18 cellular contexts compared by ENCODE assay signal in the genomic region with DNA sequence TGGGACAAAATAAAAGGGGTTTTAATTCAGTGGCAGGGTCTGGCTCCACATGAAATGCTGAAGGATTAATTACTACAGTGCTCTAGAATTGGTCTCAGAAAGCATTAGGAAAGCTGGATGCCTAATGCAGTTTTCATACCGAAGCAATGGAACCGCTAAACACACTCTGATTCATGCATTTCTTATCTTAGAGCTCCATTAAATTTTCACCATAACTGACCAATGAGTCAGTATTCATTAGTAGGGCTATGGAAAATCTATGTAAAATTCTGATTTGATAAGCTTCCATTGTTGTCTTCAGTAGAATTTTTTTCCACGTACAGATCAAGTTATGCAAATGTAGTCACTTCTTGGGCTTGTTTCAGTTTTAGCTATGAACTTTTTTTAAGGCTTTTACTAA.
A peak's percentile ranks its signal among the peaks of the same experiment; 100 is the strongest.
DNase-seq lines count a peak whose midpoint lies in the region; ATAC-seq and TF ChIP-seq lines count a peak whose summit lies in the region.
"Had no signal": no experiment of that assay in that cellular context is flagged by ENCODE, and none has a peak within 500 bp of the region (broad histone marks: within the 10 kb centered on the region; RNA-seq: fewer than 3 reads in every experiment).

No MANE protein-coding gene starts in this region.

- intact Hi-C loops in right cardiac atrium (cut with DNase I) (no loop called here), left ventricle myocardium inferior (cut with micrococcal nuclease) (no loop called here)

- H3K4me1 ChIP-seq in right cardiac atrium (ENCODE audit: control insufficient read depth, insufficient read depth, low read length) (no peaks in the 10 kb centered on the region), left ventricle myocardium inferior (no peaks in the 10 kb centered on the region), adipocyte (ENCODE audit: control insufficient read depth, insufficient read depth, low read length) (peaks cover 7% of the 10 kb centered on the region), neural progenitor cell (no peaks in the 10 kb centered on the region)

- no peak overlapping the region for H3K27ac ChIP-seq in right cardiac atrium (ENCODE audit: low read length)
- H3K27ac ChIP-seq in left ventricle myocardium inferior (replicated peaks), result no peak overlapping the region
- no peak overlapping the region for H3K27ac ChIP-seq in neural progenitor cell

- H3K9ac ChIP-seq in adipocyte (ENCODE audit: low read length), result peak overlapping the region; percentile 64
- H3K9ac ChIP-seq in neural progenitor cell, result no peak overlapping the region

- DNase-seq in right cardiac atrium (no peak), left ventricle myocardium inferior (no peak), adipocyte (ENCODE audit: low read depth) (peak; percentile 68), foreskin melanocyte (peak; percentile 33), NAMALWA (ENCODE audit: low spot score) (no peak), progenitor cell of endocrine pancreas (ENCODE audit: low spot score, unreplicated experiment) (no peak), GM10266 (ENCODE audit: extremely low spot score) (no peak), neural progenitor cell (ENCODE audit: low spot score) (no peak)
- DNase-seq: activated CD8-positive, alpha-beta memory T cell treated with anti-CD3 and anti-CD28 coated beads for 24 hours; cortex of kidney; DND-41; H9; NCI-H1048; NCI-H2227 treated with DMSO at 0.1 percent for 48 hours; small intestine; tibial artery had no signal

- H3K9me3 ChIP-seq in right cardiac atrium (ENCODE audit: control insufficient read depth, low read length), result no peaks in the 10 kb centered on the region
- H3K9me3 ChIP-seq in left ventricle myocardium inferior (replicated peaks), result peaks cover 6% of the 10 kb centered on the region
- H3K9me3 ChIP-seq in adipocyte (ENCODE audit: control insufficient read depth, low read length), result no peaks in the 10 kb centered on the region
- H3K9me3 ChIP-seq in neural progenitor cell (ENCODE audit: low read depth), result no peaks in the 10 kb centered on the region
- H3K9me3 ChIP-seq: tibial artery had no signal

- H2AFZ ChIP-seq in neural progenitor cell (replicated peaks), result no peak overlapping the region

- H4K20me1 ChIP-seq in neural progenitor cell (ENCODE audit: low read depth), result no peaks in the 10 kb centered on the region

- H3K36me3 ChIP-seq in left ventricle myocardium inferior (peaks cover 9% of the 10 kb centered on the region), adipocyte (ENCODE audit: control insufficient read depth, insufficient read depth, low read length, severe bottlenecking) (no peaks in the 10 kb centered on the region), neural progenitor cell (no peaks in the 10 kb centered on the region)
- H3K36me3 ChIP-seq: tibial artery had no signal

- no peaks in the 10 kb centered on the region for H3F3A ChIP-seq in neural progenitor cell (ENCODE audit: low read depth)

- H3K36me3 Mint-ChIP-seq in progenitor cell of endocrine pancreas (ENCODE audit: insufficient read depth) (no peaks in the 10 kb centered on the region), neural progenitor cell (no peaks in the 10 kb centered on the region)

- H3K4me3 Mint-ChIP-seq in progenitor cell of endocrine pancreas (ENCODE audit: low read depth), result no peak overlapping the region
- H3K4me3 Mint-ChIP-seq in neural progenitor cell, result no peak overlapping the region
- H3K4me3 Mint-ChIP-seq: activated naive CD4-positive, alpha-beta T cell treated with anti-CD3 and anti-CD28 coated beads, Interleukin-2, amount 50 U/mL, for 24 hours; H9 had no signal

- H3K27me3 ChIP-seq in right cardiac atrium (ENCODE audit: control insufficient read depth, insufficient read depth), result no peaks in the 10 kb centered on the region
- no peaks in the 10 kb centered on the region for H3K27me3 ChIP-seq in left ventricle myocardium inferior (ENCODE audit: low read depth)
- H3K27me3 ChIP-seq in adipocyte (replicated peaks; ENCODE audit: control insufficient read depth, insufficient read depth, low read length), result no peaks in the 10 kb centered on the region
- H3K27me3 ChIP-seq in neural progenitor cell, result no peaks in the 10 kb centered on the region
- H3K27me3 ChIP-seq: tibial artery had no signal

- no peak for ATAC-seq in right cardiac atrium
- ATAC-seq: Panc1 had no signal

- 49% methylated on average over 3 of the region's 3 CpGs for WGBS in right cardiac atrium

- no peaks in the 10 kb centered on the region for H3K79me2 ChIP-seq in neural progenitor cell (ENCODE audit: low read depth)

- H3K4me1 Mint-ChIP-seq in progenitor cell of endocrine pancreas (ENCODE audit: low read depth) (no peaks in the 10 kb centered on the region), neural progenitor cell (no peaks in the 10 kb centered on the region)
- H3K4me1 Mint-ChIP-seq: H9 had no signal

- TF ChIP-seq CTCF in left ventricle myocardium inferior (IDR thresholded peaks at IDR 0.05; ENCODE audit: borderline replicate concordance) (no peak), progenitor cell of endocrine pancreas (IDR thresholded peaks at IDR 0.05; ENCODE audit: unreplicated experiment) (no peak), GM10266 (IDR thresholded peaks at IDR 0.05; ENCODE audit: control insufficient read depth, insufficient read depth, low read depth, missing control alignments) (no peak), neural progenitor cell (IDR thresholded peaks at IDR 0.05) (no peak)

- H3K9me3 Mint-ChIP-seq in progenitor cell of endocrine pancreas (ENCODE audit: low read depth) (peaks cover 9% of the 10 kb centered on the region), neural progenitor cell (peaks cover 3% of the 10 kb centered on the region)
- H3K9me3 Mint-ChIP-seq: activated naive CD4-positive, alpha-beta T cell treated with anti-CD3 and anti-CD28 coated beads, Interleukin-2, amount 50 U/mL, for 24 hours; H9 had no signal

- H3K27ac Mint-ChIP-seq in progenitor cell of endocrine pancreas (no peak overlapping the region), neural progenitor cell (no peak overlapping the region)
- H3K27ac Mint-ChIP-seq: activated naive CD4-positive, alpha-beta T cell treated with anti-CD3 and anti-CD28 coated beads, Interleukin-2, amount 50 U/mL, for 24 hours; H9 had no signal

- H3K4me3 ChIP-seq in right cardiac atrium (ENCODE audit: low read length) (peak overlapping the region; percentile 15), left ventricle myocardium inferior (no peak overlapping the region), adipocyte (ENCODE audit: low read length) (no peak overlapping the region), neural progenitor cell (no peak overlapping the region)
- H3K4me3 ChIP-seq: tibial artery had no signal

- H3K4me2 ChIP-seq in neural progenitor cell, result no peak overlapping the region

- H3K27me3 Mint-ChIP-seq in progenitor cell of endocrine pancreas (no peaks in the 10 kb centered on the region), neural progenitor cell (ENCODE audit: insufficient read depth, low read depth) (peaks cover 3% of the 10 kb centered on the region)
- H3K27me3 Mint-ChIP-seq: activated naive CD4-positive, alpha-beta T cell treated with anti-CD3 and anti-CD28 coated beads, Interleukin-2, amount 50 U/mL, for 24 hours had no signal

Comparison
In these comparisons a context has a peak if more than half of its experiments do, and no peak if none do; other contexts are left out.
1. DNase-seq: peak in adipocyte (single experiment) and foreskin melanocyte (single experiment); none in right cardiac atrium (0 of 3), left ventricle myocardium inferior (single experiment), NAMALWA (single experiment), progenitor cell of endocrine pancreas (single experiment), GM10266 (single experiment) and neural progenitor cell (single experiment).